12 cellular contexts compared by ENCODE assay signal in the genomic region with DNA sequence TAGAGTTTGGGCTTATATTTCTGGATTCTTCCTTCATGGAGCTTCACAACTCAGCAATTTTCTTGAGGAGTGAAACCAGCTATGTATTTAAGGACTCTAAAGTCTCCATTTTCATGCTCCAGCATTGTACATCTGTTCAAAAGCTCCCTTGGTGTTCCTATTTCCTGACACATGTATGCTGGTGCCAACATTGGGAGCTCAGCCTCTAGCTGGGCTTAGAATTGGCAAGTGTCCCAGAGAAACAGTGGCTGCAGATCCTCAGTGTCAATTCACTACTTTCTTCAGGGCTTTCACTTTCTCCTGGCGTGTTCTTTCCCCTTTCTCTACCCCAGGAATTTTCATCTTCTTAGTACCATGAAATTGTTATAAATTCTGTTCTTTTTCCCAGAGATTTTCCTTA.
DNase-seq lines count a peak whose midpoint lies in the region; ATAC-seq lines count a peak whose summit lies in the region.
"Had no signal": no experiment of that assay in that cellular context is flagged by ENCODE, and none has a peak within 500 bp of the region (broad histone marks: within the 10 kb centered on the region; RNA-seq: fewer than 3 reads in every experiment).

No MANE protein-coding gene starts in this region.

- peaks cover 32% of the 10 kb centered on the region for H3K27me3 Mint-ChIP-seq in activated naive CD8-positive, alpha-beta T cell treated with anti-CD3 and anti-CD28 coated beads, Interleukin-2, amount 50 U/mL, for 24 hours
- H3K27me3 Mint-ChIP-seq in activated CD4-positive, alpha-beta memory T cell treated with anti-CD3 and anti-CD28 coated beads for 36 hours: peaks cover 33% of the 10 kb centered on the region
- H3K27me3 Mint-ChIP-seq in immature natural killer cell (ENCODE audit: low read depth in 3 of 3): peaks cover 4 to 9% (median 7%) of the 10 kb centered on the region in 3 donors

- H3K4me1 Mint-ChIP-seq in activated naive CD8-positive, alpha-beta T cell treated with anti-CD3 and anti-CD28 coated beads, Interleukin-2, amount 50 U/mL, for 24 hours: no peaks in the 10 kb centered on the region
- peaks cover 2% of the 10 kb centered on the region for H3K4me1 Mint-ChIP-seq in activated CD4-positive, alpha-beta memory T cell treated with anti-CD3 and anti-CD28 coated beads for 36 hours (ENCODE audit: low read depth)
- no peaks in the 10 kb centered on the region for H3K4me1 Mint-ChIP-seq in immature natural killer cell
- H3K4me1 Mint-ChIP-seq: CD8-positive, alpha-beta memory T cell had no signal

- H3K27ac Mint-ChIP-seq in activated naive CD8-positive, alpha-beta T cell treated with anti-CD3 and anti-CD28 coated beads, Interleukin-2, amount 50 U/mL, for 24 hours: no peak overlapping the region
- no peak overlapping the region for H3K27ac Mint-ChIP-seq in activated CD4-positive, alpha-beta memory T cell treated with anti-CD3 and anti-CD28 coated beads for 36 hours
- no peak overlapping the region for H3K27ac Mint-ChIP-seq in immature natural killer cell
- H3K27ac Mint-ChIP-seq: CD8-positive, alpha-beta memory T cell; stimulated activated memory B cell treated with anti-CD40 and anti-IgM and Interleukin-4, amounts not matched to agents 10 μg/mL and 1 μg/mL and 100 μg/mL, for 72 hours had no signal

- H3K4me3 Mint-ChIP-seq in activated naive CD8-positive, alpha-beta T cell treated with anti-CD3 and anti-CD28 coated beads, Interleukin-2, amount 50 U/mL, for 24 hours: no peak overlapping the region
- no peak overlapping the region for H3K4me3 Mint-ChIP-seq in activated CD4-positive, alpha-beta memory T cell treated with anti-CD3 and anti-CD28 coated beads for 36 hours
- no peak overlapping the region for H3K4me3 Mint-ChIP-seq in immature natural killer cell
- H3K4me3 Mint-ChIP-seq: CD8-positive, alpha-beta memory T cell; stimulated activated memory B cell treated with anti-CD40 and anti-IgM and Interleukin-4, amounts not matched to agents 10 μg/mL and 1 μg/mL and 100 μg/mL, for 72 hours had no signal

- DNase-seq in Ammon's horn (ENCODE audit: low spot score) (peak; percentile 80), NCI-H1092 treated with DMSO at 0.1 percent for 48 hours (lab: John Stamatoyannopoulos, UW) (peak; percentile 67), brain pericyte (ENCODE audit: low read depth, low spot score) (peak; percentile 34), medulla oblongata (ENCODE audit: extremely low spot score) (peak; percentile 86), NOMO-1 treated with dmso at 0.1 percent for 144 hours (lab: John Stamatoyannopoulos, UW; ENCODE audit: unreplicated experiment) (no peak), immature natural killer cell (no peak)
- no peak for DNase-seq in activated naive CD8-positive, alpha-beta T cell treated with anti-CD3 and anti-CD28 coated beads, Interleukin-2, amount 50 U/mL, for 24 hours
- no peak for DNase-seq in activated CD4-positive, alpha-beta memory T cell treated with anti-CD3 and anti-CD28 coated beads for 36 hours
- DNase-seq: activated CD8-positive, alpha-beta memory T cell treated with anti-CD3 and anti-CD28 coated beads, Interleukin-2, amount 50 U/mL, for 48 hours; CD8-positive, alpha-beta memory T cell had no signal

- no peaks in the 10 kb centered on the region for H3K9me3 Mint-ChIP-seq in activated naive CD8-positive, alpha-beta T cell treated with anti-CD3 and anti-CD28 coated beads, Interleukin-2, amount 50 U/mL, for 24 hours
- no peaks in the 10 kb centered on the region for H3K9me3 Mint-ChIP-seq in activated CD4-positive, alpha-beta memory T cell treated with anti-CD3 and anti-CD28 coated beads for 36 hours
- peaks cover 0 to 2% (median 0%) of the 10 kb centered on the region in 6 donors for H3K9me3 Mint-ChIP-seq in immature natural killer cell
- H3K9me3 Mint-ChIP-seq: CD8-positive, alpha-beta memory T cell; stimulated activated memory B cell treated with anti-CD40 and anti-IgM and Interleukin-4, amounts not matched to agents 10 μg/mL and 1 μg/mL and 100 μg/mL, for 72 hours had no signal

- CTCF ChIA-PET in activated CD4-positive, alpha-beta memory T cell treated with anti-CD3 and anti-CD28 coated beads for 36 hours (lab: Charles Lee): interaction anchor here (1.0 to 3.1 kb wide), 7 partner anchors 7 to 129 kb away, joined by 3 to 23 read pairs (median 4); no protein-coding TSS in a partner anchor

- intact Hi-C loops in activated CD4-positive, alpha-beta memory T cell treated with anti-CD3 and anti-CD28 coated beads for 36 hours (cut with micrococcal nuclease): no loop called here

- H3K36me3 Mint-ChIP-seq in activated naive CD8-positive, alpha-beta T cell treated with anti-CD3 and anti-CD28 coated beads, Interleukin-2, amount 50 U/mL, for 24 hours (ENCODE audit: low read depth): no peaks in the 10 kb centered on the region
- H3K36me3 Mint-ChIP-seq in activated CD4-positive, alpha-beta memory T cell treated with anti-CD3 and anti-CD28 coated beads for 36 hours: no peaks in the 10 kb centered on the region
- no peaks in the 10 kb centered on the region for H3K36me3 Mint-ChIP-seq in immature natural killer cell
- H3K36me3 Mint-ChIP-seq: CD8-positive, alpha-beta memory T cell; stimulated activated memory B cell treated with anti-CD40 and anti-IgM and Interleukin-4, amounts not matched to agents 10 μg/mL and 1 μg/mL and 100 μg/mL, for 72 hours had no signal

- no peak for ATAC-seq in activated naive CD8-positive, alpha-beta T cell treated with anti-CD3 and anti-CD28 coated beads, Interleukin-2, amount 50 U/mL, for 24 hours
- ATAC-seq: Panc1; stimulated activated memory B cell treated with anti-CD40 and anti-IgM and Interleukin-4, amounts not matched to agents 10 μg/mL and 1 μg/mL and 100 μg/mL, for 72 hours had no signal

- POLR2A ChIA-PET in activated CD4-positive, alpha-beta memory T cell treated with anti-CD3 and anti-CD28 coated beads for 36 hours (lab: Charles Lee): no interaction called here

Comparison
In these comparisons a context has a peak if more than half of its experiments do, and no peak if none do; other contexts are left out.
1. DNase-seq: peak in Ammon's horn (single experiment), NCI-H1092 treated with DMSO at 0.1 percent for 48 hours (single experiment), brain pericyte (single experiment) and medulla oblongata (single experiment); none in NOMO-1 treated with dmso at 0.1 percent for 144 hours (single experiment), activated naive CD8-positive, alpha-beta T cell treated with anti-CD3 and anti-CD28 coated beads, Interleukin-2, amount 50 U/mL, for 24 hours (single experiment), activated CD4-positive, alpha-beta memory T cell treated with anti-CD3 and anti-CD28 coated beads for 36 hours (single experiment) and immature natural killer cell (0 of 3).